ENCODE assay signal across 22 cellular contexts in genomic region chr2:10035053-10035422, GRCh38. TPM values are rescaled to one million over a fixed set of nuclear protein-coding genes. Genes with fewer than 3 reads are reported as not detected.
DNase-seq lines count a peak whose midpoint lies in the region; ATAC-seq and TF ChIP-seq lines count a peak whose summit lies in the region.
"Had no signal": no experiment of that assay in that cellular context is flagged by ENCODE, and none has a peak within 500 bp of the region (broad histone marks: within the 10 kb centered on the region; RNA-seq: fewer than 3 reads in every experiment).

No MANE protein-coding gene starts in this region.

- no peak for TF ChIP-seq CTCF in GM10248 (IDR thresholded peaks at IDR 0.05; ENCODE audit: control extremely low read depth, extremely low read depth, low read depth, missing control alignments)

- no peaks in the 10 kb centered on the region for H3K9me3 ChIP-seq in T-helper 17 cell (ENCODE audit: control insufficient read depth, low read length, poor library complexity, severe bottlenecking)
- H3K9me3 ChIP-seq: Peyer's patch, SJSA1 had no signal

- H3K36me3 Mint-ChIP-seq in T-helper 17 cell (ENCODE audit: low read depth): no peaks in the 10 kb centered on the region
- H3K36me3 Mint-ChIP-seq in immature natural killer cell: peaks cover 0 to 3% (median 0%) of the 10 kb centered on the region in 3 donors
- H3K36me3 Mint-ChIP-seq in stimulated activated memory B cell treated with anti-CD40 and anti-IgM and Interleukin-4, amounts not matched to agents 10 μg/mL and 1 μg/mL and 100 μg/mL, for 72 hours: no peaks in the 10 kb centered on the region
- H3K36me3 Mint-ChIP-seq: activated naive CD4-positive, alpha-beta T cell treated with anti-CD3 and anti-CD28 coated beads, Interleukin-2, amount 50 U/mL, for 72 hours; naive B cell had no signal

- CTCF ChIA-PET in GM10248 (lab: Yijun Ruan, JAX): interaction anchor here (1.2 to 4.0 kb wide), 4 partner anchors 13 to 222 kb away, joined by 3 to 19 read pairs (median 6); no protein-coding TSS in a partner anchor

- H3K27me3 Mint-ChIP-seq in T-helper 17 cell: no peaks in the 10 kb centered on the region
- peaks cover 0 to 4% (median 0%) of the 10 kb centered on the region in 3 donors for H3K27me3 Mint-ChIP-seq in immature natural killer cell (ENCODE audit: low read depth in 3 of 3)
- H3K27me3 Mint-ChIP-seq in stimulated activated memory B cell treated with anti-CD40 and anti-IgM and Interleukin-4, amounts not matched to agents 10 μg/mL and 1 μg/mL and 100 μg/mL, for 72 hours: no peaks in the 10 kb centered on the region
- H3K27me3 Mint-ChIP-seq: naive B cell had no signal

- DNase-seq in CD1c-positive myeloid dendritic cell (ENCODE audit: extremely low spot score) (peak; percentile 62), T-helper 17 cell (no peak), immature natural killer cell (no peak), GM10248 (ENCODE audit: extremely low spot score) (no peak), COR-L47 (lab: John Stamatoyannopoulos, UW) (no peak)
- DNase-seq: activated CD4-positive, alpha-beta T cell treated with anti-CD3 and anti-CD28 coated beads for 4 hours; DND-41; GOT3; head of caudate nucleus; Karpas-422; naive B cell; NCI-H187; NCI-H524 treated with DMSO at 0.1 percent for 48 hours; occipital lobe; Peyer's patch; stimulated activated CD4-positive, alpha-beta T cell treated with anti-CD3 and anti-CD28 coated beads, Interleukin-4, amount 100 ng/mL, for 1 hour; stimulated activated naive CD4-positive, alpha-beta T cell had no signal

- H3K4me1 Mint-ChIP-seq in T-helper 17 cell: peaks cover 19% of the 10 kb centered on the region
- H3K4me1 Mint-ChIP-seq in immature natural killer cell: peaks cover 37 to 50% of the 10 kb centered on the region in 2 donors
- H3K4me1 Mint-ChIP-seq in stimulated activated memory B cell treated with anti-CD40 and anti-IgM and Interleukin-4, amounts not matched to agents 10 μg/mL and 1 μg/mL and 100 μg/mL, for 72 hours: peaks cover 52% of the 10 kb centered on the region

- H3K9me3 Mint-ChIP-seq in immature natural killer cell: no peaks in the 10 kb centered on the region
- H3K9me3 Mint-ChIP-seq in stimulated activated memory B cell treated with anti-CD40 and anti-IgM and Interleukin-4, amounts not matched to agents 10 μg/mL and 1 μg/mL and 100 μg/mL, for 72 hours: no peaks in the 10 kb centered on the region
- H3K9me3 Mint-ChIP-seq: activated naive CD4-positive, alpha-beta T cell treated with anti-CD3 and anti-CD28 coated beads, Interleukin-2, amount 50 U/mL, for 72 hours; activated T-helper 1 cell treated with anti-CD3 and anti-CD28 coated beads, Interleukin-12 subunit alpha, Interleukin-12 subunit beta, Interleukin-2, Interleukin-4 antibody, amounts not matched to agents 30 ng/mL and 10 ng/mL and 1 ng/mL, durations not matched to agents 14 hours and 24 hours and 36 hours; naive B cell had no signal

- POLR2A ChIA-PET in GM10248 (lab: Yijun Ruan, JAX): no interaction called here

- H3K4me3 Mint-ChIP-seq in T-helper 17 cell (no peak overlapping the region), immature natural killer cell (peak overlapping the region; percentile 50 to 73 (median 62))
- no peak overlapping the region for H3K4me3 Mint-ChIP-seq in stimulated activated memory B cell treated with anti-CD40 and anti-IgM and Interleukin-4, amounts not matched to agents 10 μg/mL and 1 μg/mL and 100 μg/mL, for 72 hours
- H3K4me3 Mint-ChIP-seq: activated T-helper 1 cell treated with anti-CD3 and anti-CD28 coated beads, Interleukin-12 subunit alpha, Interleukin-12 subunit beta, Interleukin-2, Interleukin-4 antibody, amounts not matched to agents 30 ng/mL and 10 ng/mL and 1 ng/mL, durations not matched to agents 14 hours and 24 hours and 36 hours had no signal

- ATAC-seq in T-helper 17 cell (no peak), GM21717 (IDR thresholded peaks at IDR 0.05; ENCODE audit: unreplicated experiment) (no peak)
- no peak for ATAC-seq in stimulated activated memory B cell treated with anti-CD40 and anti-IgM and Interleukin-4, amounts not matched to agents 10 μg/mL and 1 μg/mL and 100 μg/mL, for 72 hours

- H3K27ac Mint-ChIP-seq in T-helper 17 cell (peak overlapping the region; percentile 59), immature natural killer cell (peak overlapping the region; percentile 69 to 91 (median 84))
- peak overlapping the region; percentile 60 for H3K27ac Mint-ChIP-seq in stimulated activated memory B cell treated with anti-CD40 and anti-IgM and Interleukin-4, amounts not matched to agents 10 μg/mL and 1 μg/mL and 100 μg/mL, for 72 hours
- H3K27ac Mint-ChIP-seq: activated naive CD4-positive, alpha-beta T cell treated with anti-CD3 and anti-CD28 coated beads, Interleukin-2, amount 50 U/mL, for 72 hours had no signal

RNA-seq across cellular contexts. Expression of gene KLF11, which starts 8.3 kb away (rescaled TPM):
- total RNA-seq in T-helper 17 cell: 10 to 100 TPM; 38.0 to 44.5 TPM
- polyA plus RNA-seq in immature natural killer cell: 10 to 100 TPM; 10.5 to 18.8 (median 11.7) TPM

RNA-seq across cellular contexts. Expression of gene CYS1, which starts 45.2 kb away (rescaled TPM):
- not detected for total RNA-seq in T-helper 17 cell
- not detected for polyA plus RNA-seq in immature natural killer cell
- total RNA-seq: activated naive CD4-positive, alpha-beta T cell treated with anti-CD3 and anti-CD28 coated beads, Interleukin-2, amount 50 U/mL, for 72 hours had no signal

Comparison
In these comparisons a context has a peak if more than half of its experiments do, and no peak if none do; other contexts are left out.
1. H3K4me3 Mint-ChIP-seq: peak in immature natural killer cell (5 of 5); none in T-helper 17 cell (single experiment) and stimulated activated memory B cell treated with anti-CD40 and anti-IgM and Interleukin-4, amounts not matched to agents 10 μg/mL and 1 μg/mL and 100 μg/mL, for 72 hours (single experiment).
2. Peak in every context shown above with its lines, with median percentiles within 50 percentile points of each other: H3K27ac Mint-ChIP-seq.